Comparison of ENCODE assay signal across 8 cellular contexts in the genomic region with DNA sequence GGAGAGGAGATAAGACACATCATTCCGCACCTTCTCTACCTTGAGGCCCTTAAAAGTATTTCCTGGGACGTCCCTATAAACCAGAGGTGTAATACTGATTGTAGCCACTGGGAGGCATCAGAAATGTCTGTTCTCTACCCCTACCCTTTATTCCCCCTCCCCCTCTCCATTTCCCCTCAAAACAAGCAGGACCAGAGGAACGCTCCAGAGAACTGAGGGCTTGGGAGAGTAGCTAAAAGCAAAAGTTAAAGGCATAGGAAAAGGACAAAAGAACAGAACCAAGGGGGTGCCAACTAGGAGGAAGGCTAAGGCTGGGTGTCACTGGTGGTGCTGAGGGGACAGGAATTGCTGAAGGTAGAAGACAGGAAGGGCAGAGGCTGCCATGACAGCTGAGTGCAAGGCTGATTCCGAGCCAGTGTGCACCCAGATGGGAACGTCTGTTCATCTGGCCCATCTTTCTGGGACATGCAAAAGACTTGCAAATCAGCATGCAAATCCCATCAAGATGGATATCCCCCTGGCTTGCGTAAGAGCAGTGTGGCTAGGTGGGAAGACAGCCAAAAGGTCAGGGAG. TPM values are rescaled to one million over a fixed set of nuclear protein-coding genes. Genes with fewer than 3 reads are reported as not detected.
DNase-seq lines count a peak whose midpoint lies in the region; ATAC-seq and TF ChIP-seq lines count a peak whose summit lies in the region.

No MANE protein-coding gene starts in this region.

- H3K27ac Mint-ChIP-seq in CD8-positive, alpha-beta T cell = no peak overlapping the region
- H3K27ac Mint-ChIP-seq in brain (peak overlapping the region; percentile 54 to 92 (median 77)), type B pancreatic cell (peak overlapping the region; percentile 34)

- H3K4me2 ChIP-seq in PC-9 = no peak overlapping the region

- H3F3A ChIP-seq in PC-9 (ENCODE audit: insufficient read depth, low read depth) = peaks cover 11% of the 10 kb centered on the region; the same call in 1 of the 2 replicates

- POLR2A ChIA-PET in CD8-positive, alpha-beta T cell (lab: Charles Lee) = interaction anchor here (0.7 to 1.4 kb wide), 4 partner anchors 16 to 69 kb away, joined by 3 to 5 read pairs (median 4); a partner anchor contains a TSS
- POLR2A ChIA-PET in PC-9 (lab: Charles Lee; ENCODE audit: unreplicated experiment) = no interaction called here

- H3K27ac ChIP-seq in CD8-positive, alpha-beta T cell (ENCODE audit: low read depth, low read length) = no peak overlapping the region
- H3K27ac ChIP-seq in PC-9 = no peak overlapping the region

- no peak overlapping the region for H2AFZ ChIP-seq in PC-9

- H3K79me2 ChIP-seq in PC-9 (ENCODE audit: low read depth) = no peaks in the 10 kb centered on the region

- CTCF ChIA-PET in CD8-positive, alpha-beta T cell (lab: Charles Lee) = interaction anchor here (0.6 to 5.6 kb wide), 25 partner anchors 9 to 249 kb away, joined by 3 to 63 read pairs (median 5); a partner anchor contains a TSS
- CTCF ChIA-PET in PC-9 (lab: Charles Lee) = no interaction called here

- H3K36me3 ChIP-seq in CD8-positive, alpha-beta T cell (ENCODE audit: insufficient read depth, low read length) = peaks cover 18% of the 10 kb centered on the region
- no peaks in the 10 kb centered on the region for H3K36me3 ChIP-seq in PC-9 (ENCODE audit: low read depth)

- no peaks in the 10 kb centered on the region for H3K27me3 ChIP-seq in CD8-positive, alpha-beta T cell (ENCODE audit: insufficient read depth, low read length)
- no peaks in the 10 kb centered on the region for H3K27me3 ChIP-seq in PC-9 (ENCODE audit: insufficient read depth, low read depth)

- intact Hi-C loops in CD8-positive, alpha-beta T cell (cut with DNase I, micrococcal nuclease) = loop anchor here (1.0 to 2.0 kb wide), 3 partner anchors 38 to 82 kb away; no protein-coding TSS in a partner anchor
- intact Hi-C loops in PC-9 (cut with micrococcal nuclease; ENCODE audit: unreplicated experiment) (loop anchor here (1.0 kb wide), 1 partner anchor 82 kb away; no protein-coding TSS in a partner anchor), left colon (cut with DNase I, micrococcal nuclease) (loop anchor here in 1 of 2 donors (5.0 to 10.0 kb wide), 2 partner anchors 66 to 82 kb away; no protein-coding TSS in a partner anchor)

- H3K9me3 Mint-ChIP-seq in CD8-positive, alpha-beta T cell = no peaks in the 10 kb centered on the region
- H3K9me3 Mint-ChIP-seq in brain = no peaks in the 10 kb centered on the region
- no peaks in the 10 kb centered on the region for H3K9me3 Mint-ChIP-seq in type B pancreatic cell

- no TSS peak for BruUV-seq in PC-9 (replicated peaks; lab: Mats Ljungman, UMichigan)

- peaks cover 19% of the 10 kb centered on the region for H3K4me1 Mint-ChIP-seq in CD8-positive, alpha-beta T cell (ENCODE audit: low read depth)
- H3K4me1 Mint-ChIP-seq in brain = peaks cover 10% of the 10 kb centered on the region
- H3K4me1 Mint-ChIP-seq in type B pancreatic cell (ENCODE audit: unreplicated experiment) = peaks cover 8% of the 10 kb centered on the region

- no peaks in the 10 kb centered on the region for H3K27me3 Mint-ChIP-seq in CD8-positive, alpha-beta T cell (ENCODE audit: low read depth)
- peaks cover 2% of the 10 kb centered on the region for H3K27me3 Mint-ChIP-seq in brain
- H3K27me3 Mint-ChIP-seq in type B pancreatic cell = no peaks in the 10 kb centered on the region

- H3K36me3 Mint-ChIP-seq in CD8-positive, alpha-beta T cell = peaks cover 66% of the 10 kb centered on the region
- H3K36me3 Mint-ChIP-seq in brain = peaks cover 48% of the 10 kb centered on the region
- H3K36me3 Mint-ChIP-seq in type B pancreatic cell = peaks cover 11% of the 10 kb centered on the region

- H3K9me2 ChIP-seq in PC-9 (ENCODE audit: insufficient read depth) = no peaks in the 10 kb centered on the region

- peak; percentile 98 for ATAC-seq in CD8-positive, alpha-beta T cell
- ATAC-seq in left colon (peak; percentile 77), GM21825 (IDR thresholded peaks at IDR 0.05; ENCODE audit: unreplicated experiment) (no peak)

- DNase-seq in CD8-positive, alpha-beta T cell = peak in 2 of 7 experiments; percentile 50 to 64
- DNase-seq in GM20000 (ENCODE audit: low spot score) = peak; percentile 69
- DNase-seq in PC-9 = no peak
- no peak for DNase-seq in left colon
- no peak for DNase-seq in type B pancreatic cell (ENCODE audit: extremely low spot score, unreplicated experiment)
- DNase-seq in putamen (ENCODE audit: low spot score) = no peak

- no peak overlapping the region for H3K4me3 ChIP-seq in CD8-positive, alpha-beta T cell (ENCODE audit: low read depth, low read length)
- H3K4me3 ChIP-seq in PC-9 = no peak overlapping the region

- H3K9me3 ChIP-seq in CD8-positive, alpha-beta T cell (ENCODE audit: low read length) = no peaks in the 10 kb centered on the region
- H3K9me3 ChIP-seq in PC-9 (ENCODE audit: insufficient read depth, low read depth) = no peaks in the 10 kb centered on the region

- peak; percentile 87 for TF ChIP-seq CTCF in CD8-positive, alpha-beta T cell (IDR thresholded peaks at IDR 0.05)
- TF ChIP-seq CTCF in GM20000 (IDR thresholded peaks at IDR 0.05; ENCODE audit: extremely low read depth, missing control alignments) = peak; percentile 55
- peak; percentile 98 for TF ChIP-seq CTCF in PC-9 (conservative IDR thresholded peaks at IDR 0.05)
- TF ChIP-seq CTCF in brain (conservative IDR thresholded peaks at IDR 0.05) = peak; percentile 79 to 80
- TF ChIP-seq CTCF in type B pancreatic cell (conservative IDR thresholded peaks at IDR 0.05) = peak; percentile 84

- peak overlapping the region; percentile 23 for H3K4me3 Mint-ChIP-seq in CD8-positive, alpha-beta T cell
- H3K4me3 Mint-ChIP-seq in brain (peak overlapping the region in 1 of 5 experiments; percentile 67), type B pancreatic cell (peak overlapping the region; percentile 9)

- peaks cover 9% of the 10 kb centered on the region for H3K4me1 ChIP-seq in CD8-positive, alpha-beta T cell (ENCODE audit: insufficient read depth, low read length)
- H3K4me1 ChIP-seq in PC-9 (replicated peaks; ENCODE audit: insufficient read depth) = peaks cover 1% of the 10 kb centered on the region

- peaks cover 3% of the 10 kb centered on the region; the same call in 1 of the 2 replicates for H4K20me1 ChIP-seq in PC-9 (ENCODE audit: insufficient read depth)

RNA-seq across cellular contexts. Expression of a gene that starts 6.7 kb away (rescaled TPM):
- 10 to 100 TPM; 40.1 to 42.3 TPM for total RNA-seq in CD8-positive, alpha-beta T cell
- total RNA-seq in PC-9 (2021) (49.2 and 51.1 TPM in 2 replicates), left colon (10 to 100 TPM; 49.1 to 52.2 TPM), type B pancreatic cell (ENCODE audit: low replicate concordance) (26.3 and 35.6 TPM in 2 replicates)
- 93.6 TPM for polyA plus RNA-seq in brain (ENCODE audit: insufficient read depth, low read depth, low replicate concordance)

RNA-seq across cellular contexts. Expression of a gene that starts 13.1 kb away (rescaled TPM):
- 10 to 100 TPM; 34.5 to 34.7 TPM for total RNA-seq in CD8-positive, alpha-beta T cell
- total RNA-seq in PC-9 (2021) (40.3 and 40.4 TPM in 2 replicates), left colon (10 to 100 TPM; 49.3 to 68.2 TPM), type B pancreatic cell (ENCODE audit: low replicate concordance) (60.5 and 73.1 TPM in 2 replicates)
- 66.5 TPM for polyA plus RNA-seq in brain (ENCODE audit: insufficient read depth, low read depth, low replicate concordance)

RNA-seq across cellular contexts. Expression of a gene that starts 16.6 kb away (rescaled TPM):
- total RNA-seq in CD8-positive, alpha-beta T cell = under 1 TPM in 1 of 2 experiments, not detected in 1; 0.24 TPM
- total RNA-seq in PC-9 (2021) (2.9 and 3.7 TPM in 2 replicates), left colon (1 to 10 TPM; 1.9 TPM), type B pancreatic cell (ENCODE audit: low replicate concordance) (0.72 and 0.86 TPM in 2 replicates)
- 3.5 TPM for polyA plus RNA-seq in brain (ENCODE audit: insufficient read depth, low read depth, low replicate concordance)

RNA-seq across cellular contexts. Expression of a gene that starts 17.0 kb away (rescaled TPM):
- total RNA-seq in CD8-positive, alpha-beta T cell = 1 to 10 TPM; 7.1 to 7.2 TPM
- 215 and 217 TPM in 2 replicates for total RNA-seq in PC-9 (2021)
- polyA plus RNA-seq in brain (ENCODE audit: insufficient read depth, low read depth, low replicate concordance) = 90.7 TPM
- total RNA-seq in left colon = 100 to 1,000 TPM; 212 to 226 TPM
- total RNA-seq in type B pancreatic cell (ENCODE audit: low replicate concordance) = 102 and 130 TPM in 2 replicates

RNA-seq across cellular contexts. Expression of a gene that starts 29.8 kb away (rescaled TPM):
- total RNA-seq in CD8-positive, alpha-beta T cell = 10 to 100 TPM; 17.6 to 18.5 TPM
- 29.0 and 37.2 TPM in 2 replicates for total RNA-seq in PC-9 (2021)
- polyA plus RNA-seq in brain (ENCODE audit: insufficient read depth, low read depth, low replicate concordance) = 5.5 TPM
- 1 to 10 TPM; 7.3 to 8.9 TPM for total RNA-seq in left colon
- 4.8 and 24.0 TPM in 2 replicates for total RNA-seq in type B pancreatic cell (ENCODE audit: low replicate concordance)
